8 cellular contexts compared by ENCODE assay signal in the genomic region with DNA sequence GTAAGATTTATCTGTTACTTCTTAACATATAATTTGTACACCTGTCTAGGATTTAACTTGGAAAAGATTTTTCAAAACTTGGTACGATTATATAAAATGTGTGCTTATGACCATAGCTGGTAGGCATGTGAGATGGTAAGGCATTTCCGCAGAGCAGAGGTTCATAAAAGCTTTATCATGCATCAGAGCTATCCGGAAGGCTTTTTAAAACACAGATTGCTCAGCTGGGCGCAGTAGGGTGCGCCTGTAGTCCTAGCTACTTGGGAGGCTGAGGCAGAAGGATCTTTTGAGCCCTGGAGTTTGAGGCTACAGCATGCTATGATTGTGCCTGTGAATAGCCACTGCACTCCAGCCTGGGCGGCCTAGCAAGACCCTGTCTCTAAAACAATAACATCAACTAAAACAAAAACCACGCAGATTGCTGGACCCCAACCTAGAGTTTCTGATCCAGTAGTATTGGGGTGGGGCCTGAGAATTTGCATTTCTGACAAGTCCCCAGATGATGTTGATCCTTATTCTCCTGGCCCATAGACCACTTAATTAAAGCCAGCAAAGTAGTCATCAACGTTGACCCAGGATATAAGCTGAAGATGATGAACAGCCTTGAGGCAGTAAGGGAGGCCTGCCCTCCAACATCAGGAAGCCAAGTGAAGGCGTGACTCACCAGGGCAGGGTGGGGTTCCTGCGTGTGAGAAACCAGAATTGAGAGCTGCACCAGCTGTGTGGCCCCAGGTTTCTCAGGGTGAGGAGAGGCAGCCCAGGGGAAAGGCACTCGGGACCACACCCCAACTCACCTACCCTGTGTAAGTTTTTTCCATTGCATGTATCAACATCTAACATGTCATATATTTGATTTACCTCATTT. TPM values are rescaled to one million over a fixed set of nuclear protein-coding genes. Genes with fewer than 3 reads are reported as not detected.
DNase-seq lines count a peak whose midpoint lies in the region; ATAC-seq, FAIRE-seq and TF ChIP-seq lines count a peak whose summit lies in the region.

No MANE protein-coding gene starts in this region.

- H3K27me3 ChIP-seq in A673 (replicated peaks; ENCODE audit: insufficient read depth, low read depth, low read length, poor library complexity): no peaks in the 10 kb centered on the region
- no peaks in the 10 kb centered on the region for H3K27me3 ChIP-seq in PC-3 (ENCODE audit: low read length)
- no peaks in the 10 kb centered on the region for H3K27me3 ChIP-seq in right cardiac atrium (ENCODE audit: control insufficient read depth, insufficient read depth)

- peaks cover 13% of the 10 kb centered on the region for H3F3A ChIP-seq in PC-3 (ENCODE audit: low read length, unreplicated experiment)

- DNase-seq in A673 (ENCODE audit: low spot score): peak; percentile 22
- DNase-seq in PC-3: peak; percentile 94
- DNase-seq in activated effector memory CD4-positive, alpha-beta T cell treated with Interleukin-2 at 50 U/mL for 16 hours: peak; percentile 80
- DNase-seq in right cardiac atrium: peak; percentile 52 to 69 (median 63)
- peak; percentile 47 to 58 for DNase-seq in stimulated activated CD8-positive, alpha-beta memory T cell treated with anti-CD3 and anti-CD28 coated beads, Interleukin-7, amount 100 ng/mL, for 1 hour (ENCODE audit: low read depth in 2 of 2)
- no peak for DNase-seq in HuH-7 (ENCODE audit: low spot score)
- no peak for DNase-seq in D721Med (ENCODE audit: insufficient read length, low spot score)

- no peak for TF ChIP-seq CTCF in A673 (conservative IDR thresholded peaks at IDR 0.05; ENCODE audit: low read depth, low read length)
- no peak for TF ChIP-seq CTCF in PC-3 (conservative IDR thresholded peaks at IDR 0.05; ENCODE audit: low read depth, low read length)
- TF ChIP-seq CTCF in D721Med (IDR thresholded peaks at IDR 0.05; ENCODE audit: insufficient read depth, missing control alignments): no peak

- H3K9me2 ChIP-seq in PC-3 (replicated peaks; ENCODE audit: low read length): no peaks in the 10 kb centered on the region

- H3K4me1 ChIP-seq in A673 (ENCODE audit: insufficient read depth, low read length, poor library complexity, severe bottlenecking) (peaks cover 4% of the 10 kb centered on the region), PC-3 (ENCODE audit: insufficient read depth, low read length) (peaks cover 80% of the 10 kb centered on the region), right cardiac atrium (ENCODE audit: control insufficient read depth, insufficient read depth, low read length) (peaks cover 9% of the 10 kb centered on the region)

- no peaks in the 10 kb centered on the region for H4K20me1 ChIP-seq in PC-3 (ENCODE audit: low read length)

- H3K9me3 ChIP-seq in A673 (ENCODE audit: low read depth, low read length, poor library complexity, severe bottlenecking): no peaks in the 10 kb centered on the region
- no peaks in the 10 kb centered on the region for H3K9me3 ChIP-seq in PC-3 (ENCODE audit: low read length)
- no peaks in the 10 kb centered on the region for H3K9me3 ChIP-seq in right cardiac atrium (ENCODE audit: control insufficient read depth, low read length)

- BruUV-seq in A673 (replicated peaks; lab: Mats Ljungman, UMichigan) (no TSS peak), PC-3 (replicated peaks; lab: Mats Ljungman, UMichigan) (no TSS peak)

- CTCF ChIA-PET in A673 (lab: Charles Lee): interaction anchor here (0.6 kb wide), 1 partner anchor 79 kb away, joined by 4 read pairs; no protein-coding TSS in a partner anchor
- CTCF ChIA-PET in PC-3 (lab: Charles Lee): interaction anchor here (0.7 to 0.9 kb wide), 2 partner anchors 22 to 102 kb away, joined by 3 to 4 read pairs; no protein-coding TSS in a partner anchor

- no peak for FAIRE-seq in D721Med (lab: Jason Lieb, UNC)

- H3K4me3 ChIP-seq in A673 (ENCODE audit: low read depth, low read length, poor library complexity, severe bottlenecking) (no peak overlapping the region), PC-3 (ENCODE audit: low read length) (peak overlapping the region; percentile 19; the same call in 1 of the 2 replicates), right cardiac atrium (ENCODE audit: low read length) (no peak overlapping the region)

- H3K79me2 ChIP-seq in PC-3 (ENCODE audit: low read length): peaks cover 9% of the 10 kb centered on the region; the same call in 1 of the 2 replicates

- 83% methylated on average over 11 of the region's 11 CpGs for WGBS in right cardiac atrium

- peak overlapping the region; percentile 71 for H3K4me2 ChIP-seq in PC-3 (ENCODE audit: low read length)

- POLR2A ChIA-PET in A673 (lab: Charles Lee; ENCODE audit: low non-redundant PET): no interaction called here
- POLR2A ChIA-PET in PC-3 (lab: Charles Lee; ENCODE audit: unreplicated experiment): interaction anchor here (0.6 to 1.0 kb wide), 2 partner anchors 14 to 22 kb away, joined by 3 to 7 read pairs; partner anchors contain the start of gene SLC20A1

- H3K9ac ChIP-seq in PC-3 (ENCODE audit: low read length): peak overlapping the region; percentile 74

- H3K36me3 ChIP-seq in A673 (ENCODE audit: insufficient read depth, low read length, poor library complexity, severe bottlenecking) (no peaks in the 10 kb centered on the region), PC-3 (ENCODE audit: low read depth, low read length) (no peaks in the 10 kb centered on the region)

- H3K27ac ChIP-seq in A673 (ENCODE audit: low read depth, low read length, poor library complexity, severe bottlenecking) (no peak overlapping the region), PC-3 (ENCODE audit: low read length) (peak overlapping the region; percentile 94), right cardiac atrium (ENCODE audit: low read length) (no peak overlapping the region)

- intact Hi-C loops in A673 (cut with micrococcal nuclease; ENCODE audit: unreplicated experiment): no loop called here
- intact Hi-C loops in PC-3 (cut with micrococcal nuclease): no loop called here
- intact Hi-C loops in right cardiac atrium (cut with DNase I): loop anchor here in 2 of 4 donors (10.0 kb wide), 1 partner anchor 71 kb away; no protein-coding TSS in a partner anchor

- peak; percentile 87 for ATAC-seq in GM21447 (IDR thresholded peaks at IDR 0.05; ENCODE audit: unreplicated experiment)
- ATAC-seq in PC-3: peak; percentile 44
- peak in 1 of 2 donors; percentile 44 for ATAC-seq in right cardiac atrium

- H2AFZ ChIP-seq in PC-3 (ENCODE audit: low read length): no peak overlapping the region

RNA-seq across cellular contexts. Expression of gene SLC20A1, which starts 21.6 kb away (rescaled TPM):
- total RNA-seq in A673 (2021) (120 and 148 TPM in 2 replicates), PC-3 (2014; rRNA removed) (209 and 257 TPM in 2 replicates), right cardiac atrium (10 to 100 TPM; 14.2 to 24.2 (median 15.6) TPM)
- 8.6 TPM for polyA plus RNA-seq in right cardiac atrium

RNA-seq across cellular contexts. Expression of gene CHCHD5, which starts 39.7 kb away (rescaled TPM):
- total RNA-seq in A673 (2021) (37.1 and 41.4 TPM in 2 replicates), PC-3 (2014; rRNA removed) (25.4 and 27.9 TPM in 2 replicates), right cardiac atrium (10 to 100 TPM; 26.5 to 31.2 (median 29.6) TPM)
- polyA plus RNA-seq in right cardiac atrium: 37.2 TPM

Comparison
In these comparisons a context has a peak if more than half of its experiments do, and no peak if none do; other contexts are left out.
1. DNase-seq: peak in A673 (single experiment), PC-3 (single experiment), activated effector memory CD4-positive, alpha-beta T cell treated with Interleukin-2 at 50 U/mL for 16 hours (single experiment), right cardiac atrium (3 of 3) and stimulated activated CD8-positive, alpha-beta memory T cell treated with anti-CD3 and anti-CD28 coated beads, Interleukin-7, amount 100 ng/mL, for 1 hour (2 of 2); none in HuH-7 (single experiment) and D721Med (single experiment).